1 cellular context compared by ENCODE assay signal in the genomic region with DNA sequence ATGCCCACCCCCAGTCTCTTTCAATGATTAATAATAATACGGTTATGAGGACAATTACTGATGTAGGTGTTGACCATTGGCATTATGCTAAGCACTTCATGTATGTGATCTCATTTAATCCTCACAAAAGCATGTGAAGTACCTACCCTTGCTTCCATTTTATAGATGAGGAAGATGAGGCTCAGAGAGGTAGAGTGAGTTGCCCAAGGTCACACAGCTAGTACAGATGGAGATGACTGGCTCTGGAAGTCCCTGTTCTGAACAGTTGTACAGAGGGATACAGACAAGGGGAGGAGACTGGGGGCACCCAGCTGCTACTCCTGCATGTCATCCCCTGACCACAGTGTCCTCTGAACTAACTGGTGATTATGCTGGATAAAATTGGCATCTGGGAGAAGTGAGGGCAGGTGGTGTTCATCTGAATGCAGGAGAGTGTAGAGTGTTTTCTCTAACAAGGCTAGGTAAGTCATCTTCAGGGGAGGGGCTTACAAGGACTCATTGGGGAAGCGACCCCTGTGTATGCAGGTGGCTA.
TF ChIP-seq lines count a peak whose summit lies in the region.

No MANE protein-coding gene starts in this region.

TF ChIP-seq in endothelial cell of umbilical vein, 7 proteins besides CTCF, POLR2A, EP300 and RAD21 (continued from another document):
- TF ChIP-seq MYC (IDR thresholded peaks at IDR 0.05; ENCODE audit: low read depth, low read length) (no peak), GATA2 (IDR thresholded peaks at IDR 0.05; ENCODE audit: insufficient read depth, insufficient read length, low read depth, low read length) (no peak)
